In genomic region chr19:55649579-55650557, GRCh38 we compare ENCODE assay signal across 1 cellular context.
TF ChIP-seq lines count a peak whose summit lies in the region.

No MANE protein-coding gene starts in this region.

TF ChIP-seq in GM12878, 131 proteins besides CTCF, POLR2A, EP300 and RAD21:
- TF ChIP-seq RUNX3 (IDR thresholded peaks at IDR 0.05; ENCODE audit: low read length) (peak; percentile 15; the same call in 1 of the 2 replicates), FOXK2 (IDR thresholded peaks at IDR 0.05) (no peak), EED (IDR thresholded peaks at IDR 0.05; ENCODE audit: low read depth) (peak; percentile 14; the same call in 1 of the 2 replicates), RELA (IDR thresholded peaks at IDR 0.05; ENCODE audit: borderline replicate concordance, partially characterized antibody) (peak; percentile 25), PKNOX1 (IDR thresholded peaks at IDR 0.05) (peak; percentile 37; the same call in 1 of the 2 replicates)
- TF ChIP-seq, protein P1, sequence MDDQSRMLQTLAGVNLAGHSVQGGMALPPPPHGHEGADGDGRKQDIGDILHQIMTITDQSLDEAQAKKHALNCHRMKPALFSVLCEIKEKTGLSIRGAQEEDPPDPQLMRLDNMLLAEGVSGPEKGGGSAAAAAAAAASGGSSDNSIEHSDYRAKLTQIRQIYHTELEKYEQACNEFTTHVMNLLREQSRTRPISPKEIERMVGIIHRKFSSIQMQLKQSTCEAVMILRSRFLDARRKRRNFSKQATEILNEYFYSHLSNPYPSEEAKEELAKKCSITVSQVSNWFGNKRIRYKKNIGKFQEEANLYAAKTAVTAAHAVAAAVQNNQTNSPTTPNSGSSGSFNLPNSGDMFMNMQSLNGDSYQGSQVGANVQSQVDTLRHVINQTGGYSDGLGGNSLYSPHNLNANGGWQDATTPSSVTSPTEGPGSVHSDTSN (IDR thresholded peaks at IDR 0.05; ENCODE audit: insufficient replicate concordance, low read depth, low read length) = peak; percentile 6
